In genomic region chr9:90285946-90286345, GRCh38 we compare ENCODE assay signal across 15 cellular contexts.
DNase-seq lines count a peak whose midpoint lies in the region; ATAC-seq and FAIRE-seq lines count a peak whose summit lies in the region.
"Had no signal": no experiment of that assay in that cellular context is flagged by ENCODE, and none has a peak within 500 bp of the region (broad histone marks: within the 10 kb centered on the region; RNA-seq: fewer than 3 reads in every experiment).

No MANE protein-coding gene starts in this region.

- ATAC-seq in HG03097 (IDR thresholded peaks at IDR 0.05; ENCODE audit: low FRiP score, unreplicated experiment) = no peak
- ATAC-seq: A549 had no signal

- DNase-seq in GM18507 (ENCODE audit: extremely low spot score, insufficient read length, low read depth) (no peak), NCI-H2171 treated with DMSO at 0.1 percent for 48 hours (lab: John Stamatoyannopoulos, UW) (peak; percentile 72), cerebellar nuclear complex (lab: John Stamatoyannopoulos, UW) (peak; percentile 68 to 87), putamen (ENCODE audit: low spot score) (peak; percentile 24), iPS-NIHi7 (ENCODE audit: extremely low spot score) (no peak), frontal cortex (ENCODE audit: low spot score in 2 of 2) (no peak)
- DNase-seq: BE2C; CD4-positive, alpha-beta memory T cell; DMS79; GDM1; HCEC 1CT; HFFc6; IMR-90 had no signal

- FAIRE-seq in GM18507 (lab: Jason Lieb, UNC) = peak; percentile 33
- no peak for FAIRE-seq in frontal cortex (lab: Jason Lieb, UNC)
- FAIRE-seq: A549 had no signal

Comparison
In these comparisons a context has a peak if more than half of its experiments do, and no peak if none do; other contexts are left out.
1. DNase-seq: peak in NCI-H2171 treated with DMSO at 0.1 percent for 48 hours (single experiment), cerebellar nuclear complex (2 of 2) and putamen (single experiment); none in GM18507 (single experiment), iPS-NIHi7 (single experiment) and frontal cortex (0 of 2).